ENCODE assay signal across 13 cellular contexts in the genomic region with DNA sequence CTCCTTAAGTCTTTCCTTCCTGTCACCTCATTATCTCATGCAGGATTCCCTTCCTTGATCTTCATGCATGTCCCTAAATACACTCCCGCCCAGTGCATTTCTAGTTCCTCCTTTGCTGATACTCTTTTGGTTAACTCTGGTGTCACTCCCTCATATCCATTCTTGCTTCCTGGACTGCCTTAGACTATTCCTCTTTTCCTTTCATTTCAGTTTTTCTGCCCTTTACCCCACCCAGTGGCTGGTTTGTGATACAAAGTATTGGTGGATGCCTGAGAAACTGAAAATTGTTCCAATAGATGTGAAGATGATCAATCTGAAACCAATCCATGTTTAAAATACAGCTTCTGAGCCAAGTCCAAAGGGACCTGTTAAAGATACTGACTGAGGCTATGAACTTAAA.
DNase-seq lines count a peak whose midpoint lies in the region; ATAC-seq and TF ChIP-seq lines count a peak whose summit lies in the region.
"Had no signal": no experiment of that assay in that cellular context is flagged by ENCODE, and none has a peak within 500 bp of the region (broad histone marks: within the 10 kb centered on the region; RNA-seq: fewer than 3 reads in every experiment).

No MANE protein-coding gene starts in this region.

- no peaks in the 10 kb centered on the region for H3K36me3 ChIP-seq in neural cell (ENCODE audit: insufficient read depth, low read length)
- H3K36me3 ChIP-seq: neutrophil had no signal

- peaks cover 0 to 2% (median 0%) of the 10 kb centered on the region in 5 experiments for H3K9me3 Mint-ChIP-seq in brain

- H3K4me2 ChIP-seq in neural cell (ENCODE audit: low read length) = no peak overlapping the region

- no peaks in the 10 kb centered on the region for H3K9me2 ChIP-seq in neural cell (ENCODE audit: insufficient read depth, low read length)

- H3K9me3 ChIP-seq in neural cell (ENCODE audit: low read length) = no peaks in the 10 kb centered on the region
- H3K9me3 ChIP-seq: neutrophil had no signal

- H3K36me3 Mint-ChIP-seq in brain = no peaks in the 10 kb centered on the region
- H3K36me3 Mint-ChIP-seq: stimulated activated effector memory CD8-positive, alpha-beta T cell treated with anti-CD3 and anti-CD28 coated beads, Interleukin-12 subunit alpha, Interleukin-12 subunit beta, amount 100 ng/mL, for 72 hours had no signal

- peak overlapping the region; percentile 15 for H3K27ac ChIP-seq in neural cell (ENCODE audit: low read length)
- H3K27ac ChIP-seq: neutrophil had no signal

- no peak overlapping the region for H3K9ac ChIP-seq in neural cell (ENCODE audit: low read length)

- no peaks in the 10 kb centered on the region for H3F3A ChIP-seq in neural cell (ENCODE audit: insufficient read depth, low read length, poor library complexity, severe bottlenecking)

- peak; percentile 66 for TF ChIP-seq RAD21 in neural cell (conservative IDR thresholded peaks at IDR 0.05)

- no peak overlapping the region for H3K4me3 ChIP-seq in neural cell (ENCODE audit: low read length)

- H3K27me3 ChIP-seq in neural cell (ENCODE audit: insufficient read depth, low read depth, low read length) = no peaks in the 10 kb centered on the region
- H3K27me3 ChIP-seq: neutrophil had no signal

- TF ChIP-seq EP300 in neural cell (conservative IDR thresholded peaks at IDR 0.05; ENCODE audit: poor library complexity, severe bottlenecking) = no peak

- no peaks in the 10 kb centered on the region for H3K27me3 Mint-ChIP-seq in brain

- DNase-seq in DMS53 treated with DMSO at 0.1 percent for 48 hours (lab: John Stamatoyannopoulos, UW; ENCODE audit: unreplicated experiment) (peak; percentile 18), NCI-H1092 (lab: John Stamatoyannopoulos, UW) (peak; percentile 62), activated gamma-delta T cell treated with Interleukin-2 at 50 U/mL for 16 hours (no peak)
- no peak for DNase-seq in stimulated activated CD4-positive, alpha-beta T cell treated with anti-CD3 and anti-CD28 coated beads, Interleukin-2, amount 100 ng/mL, for 24 hours
- DNase-seq: activated CD4-positive, CD25-positive, alpha-beta regulatory T cell; activated T-cell treated with anti-CD3 and anti-CD28 coated beads, Interleukin-2, amount 50 U/mL, for 72 hours; caudate nucleus; RPMI8226 had no signal

- H3K79me2 ChIP-seq in neural cell (replicated peaks; ENCODE audit: insufficient read depth, low read length) = no peaks in the 10 kb centered on the region

- H4K20me1 ChIP-seq in neural cell (ENCODE audit: insufficient read depth) = no peaks in the 10 kb centered on the region

- TF ChIP-seq CTCF in brain (conservative IDR thresholded peaks at IDR 0.05) = peak; percentile 32 to 37
- TF ChIP-seq CTCF in neural cell (IDR thresholded peaks at IDR 0.05; ENCODE audit: poor library complexity, severe bottlenecking) = peak; percentile 59

- peaks cover 6% of the 10 kb centered on the region for H3K4me1 Mint-ChIP-seq in brain
- H3K4me1 Mint-ChIP-seq: stimulated activated effector memory CD8-positive, alpha-beta T cell treated with anti-CD3 and anti-CD28 coated beads, Interleukin-12 subunit alpha, Interleukin-12 subunit beta, amount 100 ng/mL, for 72 hours had no signal

- peak overlapping the region in 1 of 5 experiments; percentile 29 for H3K27ac Mint-ChIP-seq in brain
- H3K27ac Mint-ChIP-seq: activated T-cell treated with anti-CD3 and anti-CD28 coated beads, Interleukin-2, amount 50 U/mL, for 72 hours; stimulated activated effector memory CD8-positive, alpha-beta T cell treated with anti-CD3 and anti-CD28 coated beads, Interleukin-12 subunit alpha, Interleukin-12 subunit beta, amount 100 ng/mL, for 72 hours had no signal

- no peak for ATAC-seq in esophagus mucosa
- ATAC-seq: activated T-cell treated with anti-CD3 and anti-CD28 coated beads, Interleukin-2, amount 50 U/mL, for 72 hours; stimulated activated effector memory CD8-positive, alpha-beta T cell treated with anti-CD3 and anti-CD28 coated beads, Interleukin-12 subunit alpha, Interleukin-12 subunit beta, amount 100 ng/mL, for 72 hours had no signal

- no peak overlapping the region for H2AFZ ChIP-seq in neural cell (ENCODE audit: low read depth, low read length)

- no peak overlapping the region for H3K4me3 Mint-ChIP-seq in brain
- H3K4me3 Mint-ChIP-seq: activated T-cell treated with anti-CD3 and anti-CD28 coated beads, Interleukin-2, amount 50 U/mL, for 72 hours; stimulated activated effector memory CD8-positive, alpha-beta T cell treated with anti-CD3 and anti-CD28 coated beads, Interleukin-12 subunit alpha, Interleukin-12 subunit beta, amount 100 ng/mL, for 72 hours had no signal

TF ChIP-seq in neural cell, 6 proteins besides CTCF, POLR2A, EP300 and RAD21:
- TF ChIP-seq SMC3 (conservative IDR thresholded peaks at IDR 0.05; ENCODE audit: poor library complexity) (peak; percentile 55), POLR2AphosphoS5 (IDR thresholded peaks at IDR 0.05) (no peak)
TF ChIP-seq in neural cell: peak in this region for 1.

Comparison
In these comparisons a context has a peak if more than half of its experiments do, and no peak if none do; other contexts are left out.
1. DNase-seq: peak in DMS53 treated with DMSO at 0.1 percent for 48 hours (single experiment) and NCI-H1092 (single experiment); none in activated gamma-delta T cell treated with Interleukin-2 at 50 U/mL for 16 hours (single experiment) and stimulated activated CD4-positive, alpha-beta T cell treated with anti-CD3 and anti-CD28 coated beads, Interleukin-2, amount 100 ng/mL, for 24 hours (0 of 2).